In genomic region chr15:22922003-22922402, GRCh38 we compare ENCODE assay signal across 1 cellular context.
TF ChIP-seq lines count a peak whose summit lies in the region.

No MANE protein-coding gene starts in this region.

TF ChIP-seq in H1, 55 proteins besides CTCF, POLR2A, EP300 and RAD21:
- TF ChIP-seq ASH2L (IDR thresholded peaks at IDR 0.05; ENCODE audit: low read length) (no peak), FOSL1 (IDR thresholded peaks at IDR 0.05; ENCODE audit: insufficient read depth, low read depth, low read length) (no peak), NANOG (IDR thresholded peaks at IDR 0.05; ENCODE audit: insufficient read depth, low read depth, low read length, poor library complexity, severe bottlenecking) (no peak), SIN3A (conservative IDR thresholded peaks at IDR 0.05 in 1 of 2, IDR thresholded peaks at IDR 0.05 in 1 of 2; ENCODE audit: low read depth in 1 of 2, low read length in 2 of 2) (no peak), YY1 (IDR thresholded peaks at IDR 0.05; ENCODE audit: low read depth, low read length) (no peak), CEBPB (IDR thresholded peaks at IDR 0.05; ENCODE audit: low read depth, low read length) (no peak), SP1 (IDR thresholded peaks at IDR 0.05; ENCODE audit: low read depth, low read length) (no peak), EZH2 (IDR thresholded peaks at IDR 0.05; ENCODE audit: low read depth, low read length, severe bottlenecking) (no peak), BACH1 (IDR thresholded peaks at IDR 0.05; ENCODE audit: low read length) (no peak), CBX8 (IDR thresholded peaks at IDR 0.05; ENCODE audit: borderline replicate concordance, low read depth, low read length) (no peak), KDM5A (IDR thresholded peaks at IDR 0.05; ENCODE audit: low read length) (no peak)
- TF ChIP-seq, protein P1, sequence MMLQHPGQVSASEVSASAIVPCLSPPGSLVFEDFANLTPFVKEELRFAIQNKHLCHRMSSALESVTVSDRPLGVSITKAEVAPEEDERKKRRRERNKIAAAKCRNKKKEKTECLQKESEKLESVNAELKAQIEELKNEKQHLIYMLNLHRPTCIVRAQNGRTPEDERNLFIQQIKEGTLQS (IDR thresholded peaks at IDR 0.05; ENCODE audit: insufficient read depth, low read depth, low read length), result no peak
